7 cellular contexts compared by ENCODE assay signal in genomic region chr2:131093843-131094654, GRCh38. TPM values are rescaled to one million over a fixed set of nuclear protein-coding genes. Genes with fewer than 3 reads are reported as not detected.
A peak's percentile ranks its signal among the peaks of the same experiment; 100 is the strongest.
DNase-seq lines count a peak whose midpoint lies in the region; ATAC-seq and TF ChIP-seq lines count a peak whose summit lies in the region.
"Not testable (repeated sequence)": the region's sequence is repeated elsewhere in the genome, so short reads cannot be mapped to it uniquely, and the experiment has no call there.

No MANE protein-coding gene starts in this region.

- not testable (repeated sequence) for H3K4me1 ChIP-seq in esophagus (ENCODE audit: control insufficient read depth in 2 of 2, insufficient read depth in 2 of 2, low read length in 1 of 2)

- H3K27ac Mint-ChIP-seq in activated naive CD8-positive, alpha-beta T cell treated with anti-CD3 and anti-CD28 coated beads for 36 hours, result peak overlapping the region; percentile 87

- H3K4me3 Mint-ChIP-seq in activated naive CD8-positive, alpha-beta T cell treated with anti-CD3 and anti-CD28 coated beads for 36 hours, result peak overlapping the region; percentile 87

- peak overlapping the region; percentile 95 for H3K9ac ChIP-seq in SK-N-MC (ENCODE audit: insufficient read length)

- WGBS in esophagus, 2 donors, result 29 to 33% methylated on average over 34 of the region's 34 CpGs
- WGBS in lower leg skin, 2 donors, result 35% methylated on average over 34 of the region's 34 CpGs

- H3K4me3 ChIP-seq in SK-N-MC (peak overlapping the region; percentile 93), esophagus (ENCODE audit: low read depth in 1 of 2, low read length in 2 of 2) (peak overlapping the region; percentile 76 to 95), lower leg skin (ENCODE audit: low read depth, poor library complexity, severe bottlenecking) (peak overlapping the region; percentile 59), skeletal muscle cell (ENCODE audit: low read depth, low read length) (peak overlapping the region; percentile 80)

- ATAC-seq in GM18517 (IDR thresholded peaks at IDR 0.05; ENCODE audit: unreplicated experiment) (peak; percentile 7), HG03108 (IDR thresholded peaks at IDR 0.05; ENCODE audit: unreplicated experiment) (peak; percentile 6)

- intact Hi-C loops in lower leg skin (cut with DNase I; ENCODE audit: low total_unique reads), result not testable (repeated sequence)

- peaks cover 14% of the 10 kb centered on the region for H3K4me1 Mint-ChIP-seq in activated naive CD8-positive, alpha-beta T cell treated with anti-CD3 and anti-CD28 coated beads for 36 hours

- not testable (repeated sequence) for TF ChIP-seq POLR2A in lower leg skin (IDR thresholded peaks at IDR 0.05)

- not testable (repeated sequence) for H3K9me3 Mint-ChIP-seq in activated naive CD8-positive, alpha-beta T cell treated with anti-CD3 and anti-CD28 coated beads for 36 hours

- DNase-seq in SK-N-MC (ENCODE audit: low read depth, low spot score); lower leg skin (ENCODE audit: low spot score in 2 of 2); skeletal muscle cell (ENCODE audit: low read depth): not testable (repeated sequence)
- peak; percentile 14 for DNase-seq in activated naive CD8-positive, alpha-beta T cell treated with anti-CD3 and anti-CD28 coated beads for 36 hours

- not testable (repeated sequence) for H3K27me3 ChIP-seq in esophagus (ENCODE audit: control insufficient read depth in 1 of 2, insufficient read depth in 2 of 2, low read length in 2 of 2)

- TF ChIP-seq CTCF in lower leg skin (IDR thresholded peaks at IDR 0.05), result not testable (repeated sequence)

- H3K27ac ChIP-seq in SK-N-MC, result peak overlapping the region; percentile 92
- H3K27ac ChIP-seq in esophagus (ENCODE audit: low read depth in 2 of 2, low read length in 1 of 2), result peak overlapping the region; percentile 98 to 99

- H3K36me3 Mint-ChIP-seq in activated naive CD8-positive, alpha-beta T cell treated with anti-CD3 and anti-CD28 coated beads for 36 hours, result peaks cover 13% of the 10 kb centered on the region

- peaks cover 19% of the 10 kb centered on the region for H3K36me3 ChIP-seq in SK-N-MC (ENCODE audit: insufficient read depth, low read length)
- not testable (repeated sequence) for H3K36me3 ChIP-seq in esophagus (ENCODE audit: control insufficient read depth in 2 of 2, insufficient read depth in 2 of 2, low read length in 1 of 2)

- not testable (repeated sequence) for H3K27me3 Mint-ChIP-seq in activated naive CD8-positive, alpha-beta T cell treated with anti-CD3 and anti-CD28 coated beads for 36 hours

- not testable (repeated sequence) for H3K9me3 ChIP-seq in SK-N-MC (ENCODE audit: low read depth, low read length); esophagus (ENCODE audit: control insufficient read depth in 2 of 2, insufficient read depth in 1 of 2, low read depth in 1 of 2, low read length in 1 of 2)

RNA-seq across cellular contexts. Expression of gene FAM168B, which starts 0.8 kb away (rescaled TPM):
- total RNA-seq in activated naive CD8-positive, alpha-beta T cell treated with anti-CD3 and anti-CD28 coated beads for 36 hours, result 10 to 100 TPM; 83.4 to 88.2 TPM
- polyA plus RNA-seq in esophagus, result 10 to 100 TPM; 13.2 to 27.3 TPM
- 100 to 1,000 TPM in 1 of 4 donors, 10 to 100 TPM in 3; 56.4 to 108 (median 86.9) TPM for total RNA-seq in lower leg skin

RNA-seq across cellular contexts. Expression of gene PLEKHB2, which starts 11.1 kb away (rescaled TPM):
- total RNA-seq in activated naive CD8-positive, alpha-beta T cell treated with anti-CD3 and anti-CD28 coated beads for 36 hours, result 10 to 100 TPM; 42.4 to 43.2 TPM
- polyA plus RNA-seq in esophagus, result 10 to 100 TPM in 1 of 2 donors, 1 to 10 TPM in 1; 8.7 to 18.0 TPM
- total RNA-seq in lower leg skin, result 10 to 100 TPM; 39.8 to 58.3 (median 45.6) TPM
